ENCODE assay signal across 8 cellular contexts in genomic region chr1:41003640-41004220, GRCh38. TPM values are rescaled to one million over a fixed set of nuclear protein-coding genes. Genes with fewer than 3 reads are reported as not detected.
A peak's percentile ranks its signal among the peaks of the same experiment; 100 is the strongest.
DNase-seq lines count a peak whose midpoint lies in the region; ATAC-seq, FAIRE-seq and TF ChIP-seq lines count a peak whose summit lies in the region.

No MANE protein-coding gene starts in this region.

- peaks cover 100% of the 10 kb centered on the region for H3K36me3 Mint-ChIP-seq in activated T-helper 17 cell treated with anti-CD3 and anti-CD28 coated beads, Interleukin-2, amount 50 U/mL, for 72 hours (ENCODE audit: low read depth)

- H3K27me3 ChIP-seq in RWPE2 (ENCODE audit: insufficient read depth, poor library complexity, severe bottlenecking), result no peaks in the 10 kb centered on the region
- no peaks in the 10 kb centered on the region for H3K27me3 ChIP-seq in pancreas
- H3K27me3 ChIP-seq in tibial nerve, result no peaks in the 10 kb centered on the region

- H3K36me3 ChIP-seq in RWPE2 (ENCODE audit: low read depth), result peaks cover 94% of the 10 kb centered on the region
- H3K36me3 ChIP-seq in pancreas, result peaks cover 0 to 12% (median 8%) of the 10 kb centered on the region in 3 donors
- H3K36me3 ChIP-seq in tibial nerve, result peaks cover 0 to 85% (median 0%) of the 10 kb centered on the region in 3 donors

- intact Hi-C loops in pancreas (cut with DNase I), result no loop called here

- FAIRE-seq in pancreas (lab: Jason Lieb, UNC), result no peak

- peak overlapping the region; percentile 83 for H3K27ac ChIP-seq in RWPE2 (ENCODE audit: poor library complexity, severe bottlenecking)
- H3K27ac ChIP-seq in pancreas, result no peak overlapping the region
- peak overlapping the region in 2 of 4 donors; percentile 60 to 66 for H3K27ac ChIP-seq in tibial nerve

- peak in 1 of 2 donors; percentile 85 for TF ChIP-seq EP300 in tibial nerve (IDR thresholded peaks at IDR 0.05)

- H3K4me1 Mint-ChIP-seq in activated T-helper 17 cell treated with anti-CD3 and anti-CD28 coated beads, Interleukin-2, amount 50 U/mL, for 72 hours, result peaks cover 21% of the 10 kb centered on the region

- DNase-seq in DMS 273 treated with DMSO at 0.1 percent for 48 hours (lab: John Stamatoyannopoulos, UW), result peak; percentile 100
- peak; percentile 98 for DNase-seq in HT-29 (ENCODE audit: low spot score)
- peak; percentile 97 for DNase-seq in RWPE2 (ENCODE audit: low spot score)
- DNase-seq in fibroblast of the conjunctiva (ENCODE audit: low read depth), result peak; percentile 97
- DNase-seq in pancreas, result peak in 5 of 6 donors; percentile 62 to 85 (median 76)
- DNase-seq in tibial nerve (ENCODE audit: low spot score in 2 of 2), result peak; percentile 96 to 100

- TF ChIP-seq POLR2A in tibial nerve (IDR thresholded peaks at IDR 0.05), result no peak

- no peaks in the 10 kb centered on the region for H3K9me3 Mint-ChIP-seq in activated T-helper 17 cell treated with anti-CD3 and anti-CD28 coated beads, Interleukin-2, amount 50 U/mL, for 72 hours

- H3K27me3 Mint-ChIP-seq in activated T-helper 17 cell treated with anti-CD3 and anti-CD28 coated beads, Interleukin-2, amount 50 U/mL, for 72 hours, result no peaks in the 10 kb centered on the region

- 44 to 46% methylated on average over 11 of the region's 11 CpGs for WGBS in pancreas, 2 donors
- WGBS in tibial nerve, 2 donors, result 43% methylated on average over 11 of the region's 11 CpGs

- ATAC-seq in GM21423 (IDR thresholded peaks at IDR 0.05; ENCODE audit: unreplicated experiment) (peak; percentile 95), RWPE2 (ENCODE audit: low read depth) (peak; percentile 89), pancreas (peak; percentile 86 to 97 (median 96))
- ATAC-seq in activated T-helper 17 cell treated with anti-CD3 and anti-CD28 coated beads, Interleukin-2, amount 50 U/mL, for 72 hours (replicated peaks), result peak; percentile 100

- H3K4me3 ChIP-seq in RWPE2 (ENCODE audit: severe bottlenecking), result no peak overlapping the region
- H3K4me3 ChIP-seq in pancreas, result no peak overlapping the region
- no peak overlapping the region for H3K4me3 ChIP-seq in tibial nerve

- peak overlapping the region; percentile 80 for H3K27ac Mint-ChIP-seq in activated T-helper 17 cell treated with anti-CD3 and anti-CD28 coated beads, Interleukin-2, amount 50 U/mL, for 72 hours

- TF ChIP-seq CTCF in RWPE2 (IDR thresholded peaks at IDR 0.05; ENCODE audit: poor library complexity, severe bottlenecking) (peak; percentile 86), pancreas (IDR thresholded peaks at IDR 0.05) (no peak), tibial nerve (IDR thresholded peaks at IDR 0.05) (peak; percentile 28 to 79 (median 53))

- H3K4me1 ChIP-seq in RWPE2 (ENCODE audit: insufficient read depth, poor library complexity, severe bottlenecking) (peaks cover 40% of the 10 kb centered on the region), pancreas (peaks cover 0 to 5% (median 0%) of the 10 kb centered on the region in 3 donors), tibial nerve (peaks cover 0 to 27% (median 15%) of the 10 kb centered on the region in 4 donors)

- H3K9me3 ChIP-seq in RWPE2 (ENCODE audit: severe bottlenecking), result no peaks in the 10 kb centered on the region
- no peaks in the 10 kb centered on the region for H3K9me3 ChIP-seq in pancreas
- no peaks in the 10 kb centered on the region for H3K9me3 ChIP-seq in tibial nerve

- peak overlapping the region; percentile 30 for H3K4me3 Mint-ChIP-seq in activated T-helper 17 cell treated with anti-CD3 and anti-CD28 coated beads, Interleukin-2, amount 50 U/mL, for 72 hours

RNA-seq across cellular contexts. Expression of gene SLFNL1, which starts 17.8 kb away (rescaled TPM):
- total RNA-seq in HT-29 (2014; rRNA removed; shearing (Covaris generic)), result 0.23 TPM in 2 replicates
- under 1 TPM; 0.13 to 0.32 TPM for total RNA-seq in activated T-helper 17 cell treated with anti-CD3 and anti-CD28 coated beads, Interleukin-2, amount 50 U/mL, for 72 hours
- total RNA-seq in pancreas, result under 1 TPM; 0.18 to 0.90 (median 0.39) TPM
- polyA plus RNA-seq in pancreas, result 1 to 10 TPM in 1 of 2 donors, under 1 TPM in 1; 0.89 to 1.4 TPM
- total RNA-seq in tibial nerve, result 1 to 10 TPM in 2 of 4 donors, under 1 TPM in 2; 0.20 to 2.4 (median 0.63) TPM

RNA-seq across cellular contexts. Expression of gene CTPS1, which starts 24.2 kb away (rescaled TPM):
- 30.6 and 40.1 TPM in 2 replicates for total RNA-seq in HT-29 (2014; rRNA removed; shearing (Covaris generic))
- total RNA-seq in activated T-helper 17 cell treated with anti-CD3 and anti-CD28 coated beads, Interleukin-2, amount 50 U/mL, for 72 hours, result 100 to 1,000 TPM in 1 of 2 donors, 10 to 100 TPM in 1; 46.3 to 102 TPM
- 1 to 10 TPM; 4.1 to 8.7 (median 7.6) TPM for total RNA-seq in pancreas
- 1 to 10 TPM; 5.9 to 7.1 TPM for polyA plus RNA-seq in pancreas
- total RNA-seq in tibial nerve, result 10 to 100 TPM; 29.8 to 46.3 (median 35.8) TPM

Comparison
In these comparisons a context has a peak if more than half of its experiments do, and no peak if none do; other contexts are left out.
1. CTCF ChIP-seq: peak in RWPE2 (single experiment) and tibial nerve (5 of 5); none in pancreas (0 of 4).
2. Peak in every context shown above with its lines, with median percentiles within 50 percentile points of each other: DNase-seq and ATAC-seq.